In the genomic region with DNA sequence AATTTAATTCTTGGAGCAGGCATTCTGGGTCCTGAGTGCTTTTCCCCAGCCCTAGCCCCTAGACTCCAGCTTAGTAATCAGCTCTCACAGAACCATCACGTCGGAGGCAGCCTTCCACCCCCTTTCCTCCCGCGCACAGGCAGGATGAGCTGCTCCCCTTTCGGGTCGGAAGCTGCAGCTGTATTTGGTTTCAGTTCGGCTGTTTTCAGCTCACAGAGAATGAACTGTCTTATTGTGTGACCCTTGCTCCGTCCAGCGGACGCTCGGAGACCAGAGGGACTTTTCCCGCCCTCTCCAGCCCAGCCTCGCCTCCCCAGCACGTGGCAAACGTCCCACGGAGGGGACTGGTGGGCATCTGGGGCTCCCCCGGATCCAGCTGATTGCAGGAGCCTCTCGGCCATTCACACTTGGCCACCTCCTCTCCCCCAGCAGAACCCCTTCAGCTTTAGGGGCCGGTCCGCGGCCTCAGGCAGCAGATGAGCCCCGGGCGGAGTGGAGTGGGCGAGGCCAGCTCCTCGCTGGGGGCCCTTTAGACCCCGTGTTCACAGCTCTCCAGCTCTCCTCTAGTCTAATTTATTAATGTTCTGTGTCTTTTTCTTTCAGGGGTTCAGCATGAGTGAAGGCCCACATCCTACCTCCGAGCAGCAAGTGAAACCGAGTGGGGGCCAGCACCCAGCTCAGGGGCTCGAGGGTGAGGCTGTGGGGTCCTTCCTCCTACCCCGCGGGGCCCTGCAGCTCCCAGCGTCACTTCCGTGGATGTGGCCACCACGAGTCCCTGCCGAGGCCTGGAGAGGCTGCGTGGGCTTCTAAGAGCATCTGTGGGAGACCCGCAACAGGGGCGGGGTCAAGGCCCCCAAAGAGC, we compare ENCODE assay signal across 1 cellular context.
TF ChIP-seq lines count a peak whose summit lies in the region.

No MANE protein-coding gene starts in this region.

TF ChIP-seq in HepG2, 621 proteins besides CTCF, POLR2A, EP300 and RAD21 (continued from another document and continues in another):
- TF ChIP-seq, protein P1, sequence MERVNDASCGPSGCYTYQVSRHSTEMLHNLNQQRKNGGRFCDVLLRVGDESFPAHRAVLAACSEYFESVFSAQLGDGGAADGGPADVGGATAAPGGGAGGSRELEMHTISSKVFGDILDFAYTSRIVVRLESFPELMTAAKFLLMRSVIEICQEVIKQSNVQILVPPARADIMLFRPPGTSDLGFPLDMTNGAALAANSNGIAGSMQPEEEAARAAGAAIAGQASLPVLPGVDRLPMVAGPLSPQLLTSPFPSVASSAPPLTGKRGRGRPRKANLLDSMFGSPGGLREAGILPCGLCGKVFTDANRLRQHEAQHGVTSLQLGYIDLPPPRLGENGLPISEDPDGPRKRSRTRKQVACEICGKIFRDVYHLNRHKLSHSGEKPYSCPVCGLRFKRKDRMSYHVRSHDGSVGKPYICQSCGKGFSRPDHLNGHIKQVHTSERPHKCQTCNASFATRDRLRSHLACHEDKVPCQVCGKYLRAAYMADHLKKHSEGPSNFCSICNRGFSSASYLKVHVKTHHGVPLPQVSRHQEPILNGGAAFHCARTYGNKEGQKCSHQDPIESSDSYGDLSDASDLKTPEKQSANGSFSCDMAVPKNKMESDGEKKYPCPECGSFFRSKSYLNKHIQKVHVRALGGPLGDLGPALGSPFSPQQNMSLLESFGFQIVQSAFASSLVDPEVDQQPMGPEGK (CRISPR knock-in tag; IDR thresholded peaks at IDR 0.05), result peak; percentile 75
- TF ChIP-seq YEATS4 (CRISPR knock-in tag; IDR thresholded peaks at IDR 0.05; ENCODE audit: borderline replicate concordance), result peak; percentile 66
- no peak for TF ChIP-seq SUZ12 (IDR thresholded peaks at IDR 0.05; ENCODE audit: low read depth, low read length)
- TF ChIP-seq NR2F1 (CRISPR knock-in tag; IDR thresholded peaks at IDR 0.05), result no peak
- TF ChIP-seq CEBPB (IDR thresholded peaks at IDR 0.05; ENCODE audit: borderline replicate concordance, low read depth, low read length), result no peak
- TF ChIP-seq TEAD2 (CRISPR knock-in tag; IDR thresholded peaks at IDR 0.05), result peak; percentile 74; the same call in 1 of the 2 replicates
- peak; percentile 82; the same call in 1 of the 2 replicates for TF ChIP-seq ZNF136 (CRISPR knock-in tag; IDR thresholded peaks at IDR 0.05; ENCODE audit: low read depth)
- TF ChIP-seq, protein P2, sequence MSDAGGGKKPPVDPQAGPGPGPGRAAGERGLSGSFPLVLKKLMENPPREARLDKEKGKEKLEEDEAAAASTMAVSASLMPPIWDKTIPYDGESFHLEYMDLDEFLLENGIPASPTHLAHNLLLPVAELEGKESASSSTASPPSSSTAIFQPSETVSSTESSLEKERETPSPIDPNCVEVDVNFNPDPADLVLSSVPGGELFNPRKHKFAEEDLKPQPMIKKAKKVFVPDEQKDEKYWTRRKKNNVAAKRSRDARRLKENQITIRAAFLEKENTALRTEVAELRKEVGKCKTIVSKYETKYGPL (CRISPR knock-in tag; IDR thresholded peaks at IDR 0.05), result peak; percentile 53; the same call in 1 of the 2 replicates
- TF ChIP-seq TCF12 (IDR thresholded peaks at IDR 0.05), result no peak
- TF ChIP-seq TCF12 (CRISPR knock-in tag; IDR thresholded peaks at IDR 0.05), result peak; percentile 52; the same call in 1 of the 2 replicates
- TF ChIP-seq HNRNPL (IDR thresholded peaks at IDR 0.05; ENCODE audit: low read depth, low read length), result no peak; the same call in 1 of the 2 replicates
- TF ChIP-seq SP5 (CRISPR knock-in tag; IDR thresholded peaks at IDR 0.05; ENCODE audit: borderline replicate concordance, low read depth), result peak; percentile 66
- no peak for TF ChIP-seq ZBTB25 (CRISPR knock-in tag; IDR thresholded peaks at IDR 0.05)
- TF ChIP-seq ATF7 (IDR thresholded peaks at IDR 0.05), result no peak
- peak; percentile 53; the same call in 1 of the 2 replicates for TF ChIP-seq ATF7 (CRISPR knock-in tag; IDR thresholded peaks at IDR 0.05)
- no peak for TF ChIP-seq ZNF101 (CRISPR knock-in tag; IDR thresholded peaks at IDR 0.05; ENCODE audit: borderline replicate concordance, low read depth)
- TF ChIP-seq ZNF331 (CRISPR knock-in tag; IDR thresholded peaks at IDR 0.05), result peak; percentile 86; the same call in 1 of the 2 replicates
- TF ChIP-seq, protein P3, sequence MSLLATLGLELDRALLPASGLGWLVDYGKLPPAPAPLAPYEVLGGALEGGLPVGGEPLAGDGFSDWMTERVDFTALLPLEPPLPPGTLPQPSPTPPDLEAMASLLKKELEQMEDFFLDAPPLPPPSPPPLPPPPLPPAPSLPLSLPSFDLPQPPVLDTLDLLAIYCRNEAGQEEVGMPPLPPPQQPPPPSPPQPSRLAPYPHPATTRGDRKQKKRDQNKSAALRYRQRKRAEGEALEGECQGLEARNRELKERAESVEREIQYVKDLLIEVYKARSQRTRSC (CRISPR knock-in tag; IDR thresholded peaks at IDR 0.05; ENCODE audit: low read depth), result peak; percentile 90; the same call in 1 of the 2 replicates
- TF ChIP-seq ZNF790 (CRISPR knock-in tag; IDR thresholded peaks at IDR 0.05; ENCODE audit: borderline replicate concordance), result no peak
- peak; percentile 60; the same call in 1 of the 2 replicates for TF ChIP-seq FOXJ3 (CRISPR knock-in tag; IDR thresholded peaks at IDR 0.05; ENCODE audit: borderline replicate concordance)
- TF ChIP-seq PITX1 (CRISPR knock-in tag; IDR thresholded peaks at IDR 0.05), result peak; percentile 51
- peak; percentile 100 for TF ChIP-seq HINFP (CRISPR knock-in tag; IDR thresholded peaks at IDR 0.05; ENCODE audit: low read depth)
- peak; percentile 63 for TF ChIP-seq THAP11 (CRISPR knock-in tag; IDR thresholded peaks at IDR 0.05)
- peak; percentile 97 for TF ChIP-seq NKX3-1 (CRISPR knock-in tag; IDR thresholded peaks at IDR 0.05)
- TF ChIP-seq ZZZ3 (CRISPR knock-in tag; IDR thresholded peaks at IDR 0.05; ENCODE audit: borderline replicate concordance), result 0 out of 2 replicates have a peak, but pooled peaks have one; percentile 44
- peak; percentile 79 for TF ChIP-seq THAP9 (CRISPR knock-in tag; IDR thresholded peaks at IDR 0.05; ENCODE audit: borderline replicate concordance)
- TF ChIP-seq, protein P4, sequence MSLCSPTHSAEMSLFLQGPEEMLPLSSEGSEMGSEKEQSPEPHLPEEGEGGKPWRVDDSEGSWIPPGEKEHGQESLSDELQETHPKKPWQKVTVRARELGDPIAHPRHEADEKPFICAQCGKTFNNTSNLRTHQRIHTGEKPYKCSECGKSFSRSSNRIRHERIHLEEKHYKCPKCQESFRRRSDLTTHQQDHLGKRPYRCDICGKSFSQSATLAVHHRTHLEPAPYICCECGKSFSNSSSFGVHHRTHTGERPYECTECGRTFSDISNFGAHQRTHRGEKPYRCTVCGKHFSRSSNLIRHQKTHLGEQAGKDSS (CRISPR knock-in tag; IDR thresholded peaks at IDR 0.05; ENCODE audit: borderline replicate concordance, low read depth), result 0 out of 2 replicates have a peak, but pooled peaks have one; percentile 37
- TF ChIP-seq ZNF609 (CRISPR knock-in tag; IDR thresholded peaks at IDR 0.05; ENCODE audit: borderline replicate concordance), result peak; percentile 75; the same call in 1 of the 2 replicates
- TF ChIP-seq ZNF3 (CRISPR knock-in tag; IDR thresholded peaks at IDR 0.05), result no peak
- peak; percentile 39; the same call in 1 of the 2 replicates for TF ChIP-seq MLX (CRISPR knock-in tag; IDR thresholded peaks at IDR 0.05)
- TF ChIP-seq ZSCAN20 (CRISPR knock-in tag; IDR thresholded peaks at IDR 0.05; ENCODE audit: borderline replicate concordance), result peak; percentile 96
- TF ChIP-seq KLF6 (CRISPR knock-in tag; IDR thresholded peaks at IDR 0.05), result peak; percentile 81; the same call in 1 of the 2 replicates
- TF ChIP-seq SOX5 (CRISPR knock-in tag; IDR thresholded peaks at IDR 0.05; ENCODE audit: borderline replicate concordance), result peak; percentile 72; the same call in 1 of the 2 replicates
- TF ChIP-seq ZNF501 (CRISPR knock-in tag; IDR thresholded peaks at IDR 0.05), result peak; percentile 73
- peak; percentile 86; the same call in 1 of the 2 replicates for TF ChIP-seq E2F2 (CRISPR knock-in tag; IDR thresholded peaks at IDR 0.05; ENCODE audit: borderline replicate concordance)
